8 cellular contexts compared by ENCODE assay signal in genomic region chr4:104966349-104967033, GRCh38.
DNase-seq lines count a peak whose midpoint lies in the region; ATAC-seq and TF ChIP-seq lines count a peak whose summit lies in the region.

No MANE protein-coding gene starts in this region.

- H3K27me3 Mint-ChIP-seq in activated T-cell treated with anti-CD3 and anti-CD28 coated beads, Interleukin-2, amount 50 U/mL, for 24 hours, result no peaks in the 10 kb centered on the region
- no peaks in the 10 kb centered on the region for H3K27me3 Mint-ChIP-seq in stimulated activated naive CD8-positive, alpha-beta T cell treated with anti-CD3 and anti-CD28 coated beads, Interleukin-15, Interleukin-2, amounts not matched to agents 100 ng/mL and 50 ng/mL, for 24 hours

- peaks cover 3% of the 10 kb centered on the region for H3K9me3 Mint-ChIP-seq in activated T-cell treated with anti-CD3 and anti-CD28 coated beads, Interleukin-2, amount 50 U/mL, for 24 hours
- H3K9me3 Mint-ChIP-seq in stimulated activated naive CD8-positive, alpha-beta T cell treated with anti-CD3 and anti-CD28 coated beads, Interleukin-15, Interleukin-2, amounts not matched to agents 100 ng/mL and 50 ng/mL, for 24 hours, result peaks cover 12% of the 10 kb centered on the region

- DNase-seq in activated T-cell treated with anti-CD3 and anti-CD28 coated beads, Interleukin-2, amount 50 U/mL, for 24 hours, result no peak
- no peak for DNase-seq in activated T-cell treated with anti-CD3 and anti-CD28 coated beads, Interleukin-2, amount 50 U/mL, for 48 hours
- peak; percentile 41 for DNase-seq in NCI-H69 (lab: John Stamatoyannopoulos, UW)
- peak; percentile 39 for DNase-seq in epithelial cell of proximal tubule (ENCODE audit: low read depth)
- no peak for DNase-seq in iPS-NIHi11 (ENCODE audit: low spot score)
- no peak for DNase-seq in cerebellar nuclear complex (lab: John Stamatoyannopoulos, UW)

- H3K27ac Mint-ChIP-seq in activated T-cell treated with anti-CD3 and anti-CD28 coated beads, Interleukin-2, amount 50 U/mL, for 24 hours, result peak overlapping the region; percentile 92
- H3K27ac Mint-ChIP-seq in stimulated activated naive CD8-positive, alpha-beta T cell treated with anti-CD3 and anti-CD28 coated beads, Interleukin-15, Interleukin-2, amounts not matched to agents 100 ng/mL and 50 ng/mL, for 24 hours, result peak overlapping the region; percentile 86

- peak; percentile 96 for ATAC-seq in HG02763 (IDR thresholded peaks at IDR 0.05; ENCODE audit: unreplicated experiment)

- H3K4me1 Mint-ChIP-seq in activated T-cell treated with anti-CD3 and anti-CD28 coated beads, Interleukin-2, amount 50 U/mL, for 24 hours (ENCODE audit: low read depth), result peaks cover 23% of the 10 kb centered on the region
- peaks cover 28% of the 10 kb centered on the region for H3K4me1 Mint-ChIP-seq in stimulated activated naive CD8-positive, alpha-beta T cell treated with anti-CD3 and anti-CD28 coated beads, Interleukin-15, Interleukin-2, amounts not matched to agents 100 ng/mL and 50 ng/mL, for 24 hours (ENCODE audit: low read depth)

- no peaks in the 10 kb centered on the region for H3K36me3 Mint-ChIP-seq in activated T-cell treated with anti-CD3 and anti-CD28 coated beads, Interleukin-2, amount 50 U/mL, for 24 hours (ENCODE audit: low read depth)
- H3K36me3 Mint-ChIP-seq in stimulated activated naive CD8-positive, alpha-beta T cell treated with anti-CD3 and anti-CD28 coated beads, Interleukin-15, Interleukin-2, amounts not matched to agents 100 ng/mL and 50 ng/mL, for 24 hours (ENCODE audit: low read depth), result no peaks in the 10 kb centered on the region

- no peak overlapping the region for H3K4me3 ChIP-seq in epithelial cell of proximal tubule (ENCODE audit: low read depth, low read length)

- no peak for TF ChIP-seq CTCF in epithelial cell of proximal tubule (conservative IDR thresholded peaks at IDR 0.05; ENCODE audit: low read depth, low read length)

- peak overlapping the region; percentile 48 for H3K4me3 Mint-ChIP-seq in activated T-cell treated with anti-CD3 and anti-CD28 coated beads, Interleukin-2, amount 50 U/mL, for 24 hours
- peak overlapping the region; percentile 67 for H3K4me3 Mint-ChIP-seq in stimulated activated naive CD8-positive, alpha-beta T cell treated with anti-CD3 and anti-CD28 coated beads, Interleukin-15, Interleukin-2, amounts not matched to agents 100 ng/mL and 50 ng/mL, for 24 hours

Comparison
In these comparisons a context has a peak if more than half of its experiments do, and no peak if none do; other contexts are left out.
1. DNase-seq: peak in NCI-H69 (single experiment) and epithelial cell of proximal tubule (single experiment); none in activated T-cell treated with anti-CD3 and anti-CD28 coated beads, Interleukin-2, amount 50 U/mL, for 24 hours (single experiment), activated T-cell treated with anti-CD3 and anti-CD28 coated beads, Interleukin-2, amount 50 U/mL, for 48 hours (0 of 2), iPS-NIHi11 (single experiment) and cerebellar nuclear complex (0 of 2).